1 cellular context compared by ENCODE assay signal in genomic region chr19:33290956-33291622, GRCh38.
TF ChIP-seq lines count a peak whose summit lies in the region.

No MANE protein-coding gene starts in this region.

TF ChIP-seq in HepG2, 621 proteins besides CTCF, POLR2A, EP300 and RAD21 (continued from another document and continues in another):
- TF ChIP-seq ZNF407 (CRISPR knock-in tag; IDR thresholded peaks at IDR 0.05; ENCODE audit: not compliant biosample characterization) = no peak
- no peak for TF ChIP-seq DZIP1 (CRISPR knock-in tag; IDR thresholded peaks at IDR 0.05)
- no peak for TF ChIP-seq ATF5 (CRISPR knock-in tag; IDR thresholded peaks at IDR 0.05; ENCODE audit: low read depth)
- TF ChIP-seq ZFY (CRISPR knock-in tag; IDR thresholded peaks at IDR 0.05) = 0 out of 2 replicates have a peak, but pooled peaks have one; percentile 46
- no peak for TF ChIP-seq MXD3 (CRISPR knock-in tag; IDR thresholded peaks at IDR 0.05)
- no peak for TF ChIP-seq ZUFSP (CRISPR knock-in tag; IDR thresholded peaks at IDR 0.05; ENCODE audit: borderline replicate concordance)
- no peak for TF ChIP-seq JUN (CRISPR knock-in tag; IDR thresholded peaks at IDR 0.05)
- no peak for TF ChIP-seq RFX3 (CRISPR knock-in tag; IDR thresholded peaks at IDR 0.05)
- TF ChIP-seq MTA1 (CRISPR knock-in tag; IDR thresholded peaks at IDR 0.05; ENCODE audit: borderline replicate concordance) = no peak
- TF ChIP-seq ZNF441 (CRISPR knock-in tag; IDR thresholded peaks at IDR 0.05; ENCODE audit: borderline replicate concordance) = no peak
- no peak for TF ChIP-seq HOXA5 (CRISPR knock-in tag; IDR thresholded peaks at IDR 0.05)
- no peak for TF ChIP-seq CBX1 (IDR thresholded peaks at IDR 0.05; ENCODE audit: low read depth)
- TF ChIP-seq ZNF577 (CRISPR knock-in tag; IDR thresholded peaks at IDR 0.05; ENCODE audit: borderline replicate concordance, low read depth) = no peak
- TF ChIP-seq JUNB (CRISPR knock-in tag; IDR thresholded peaks at IDR 0.05; ENCODE audit: borderline replicate concordance) = no peak
- TF ChIP-seq SNAI1 (CRISPR knock-in tag; IDR thresholded peaks at IDR 0.05; ENCODE audit: borderline replicate concordance) = no peak
- TF ChIP-seq MED1 (CRISPR knock-in tag; IDR thresholded peaks at IDR 0.05) = no peak
- no peak for TF ChIP-seq CREB1 (IDR thresholded peaks at IDR 0.05)
- no peak for TF ChIP-seq CREB1 (CRISPR knock-in tag; IDR thresholded peaks at IDR 0.05)
- TF ChIP-seq ZNF740 (CRISPR knock-in tag; IDR thresholded peaks at IDR 0.05) = peak; percentile 63; the same call in 1 of the 2 replicates
- TF ChIP-seq HOXA7 (CRISPR knock-in tag; IDR thresholded peaks at IDR 0.05) = no peak
- no peak for TF ChIP-seq CHCHD3 (CRISPR knock-in tag; IDR thresholded peaks at IDR 0.05)
- no peak for TF ChIP-seq ZHX2 (IDR thresholded peaks at IDR 0.05; ENCODE audit: low read depth)
- TF ChIP-seq ZHX2 (CRISPR knock-in tag; IDR thresholded peaks at IDR 0.05; ENCODE audit: borderline replicate concordance) = no peak
- TF ChIP-seq ZNF276 (CRISPR knock-in tag; IDR thresholded peaks at IDR 0.05; ENCODE audit: low read depth) = no peak
- no peak for TF ChIP-seq HOXD1 (CRISPR knock-in tag; IDR thresholded peaks at IDR 0.05)
- TF ChIP-seq ARID5B (CRISPR knock-in tag; IDR thresholded peaks at IDR 0.05) = peak; percentile 14; the same call in 1 of the 2 replicates
- no peak for TF ChIP-seq RBM22 (optimal IDR thresholded peaks at IDR 0.05; ENCODE audit: low read length)
- TF ChIP-seq MYC (CRISPR knock-in tag; IDR thresholded peaks at IDR 0.05; ENCODE audit: borderline replicate concordance) = peak; percentile 61; the same call in 1 of the 2 replicates
